ENCODE assay signal across 8 cellular contexts in the genomic region with DNA sequence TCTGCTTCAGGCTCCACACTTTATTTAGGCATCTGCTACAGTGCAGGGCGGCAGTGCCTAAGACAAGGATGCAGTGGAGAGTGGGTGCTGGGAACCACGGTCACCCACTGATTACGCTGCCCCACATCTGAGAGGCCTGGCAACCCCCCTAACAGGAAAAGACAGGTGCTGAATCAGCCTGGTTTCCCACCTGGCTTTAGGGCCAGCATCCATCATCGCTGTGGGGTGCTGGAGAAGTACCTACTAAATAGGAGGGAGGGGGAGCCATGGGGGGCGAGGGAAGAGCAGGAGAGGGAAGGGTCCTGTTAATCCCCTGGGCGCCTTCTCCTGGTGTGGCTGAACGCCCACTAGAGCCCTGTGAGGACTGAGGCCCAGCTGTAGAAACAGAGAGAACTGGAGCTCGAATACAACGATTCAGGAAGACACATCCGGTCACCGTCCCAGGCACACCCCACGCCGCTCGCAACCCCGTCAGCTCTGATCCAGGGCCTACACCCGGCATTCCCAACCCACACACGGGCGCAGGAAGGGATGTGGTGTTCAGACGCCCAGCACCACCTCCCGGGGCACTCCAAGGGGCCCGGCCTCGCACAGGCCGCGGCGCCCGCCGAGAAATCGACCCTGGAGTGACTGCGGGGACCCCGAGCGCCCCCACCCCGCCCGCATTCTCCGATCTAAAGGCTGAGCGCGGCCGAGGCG. TPM values are rescaled to one million over a fixed set of nuclear protein-coding genes. Genes with fewer than 3 reads are reported as not detected.
DNase-seq lines count a peak whose midpoint lies in the region; ATAC-seq and TF ChIP-seq lines count a peak whose summit lies in the region.

No MANE protein-coding gene starts in this region.

- H3K27me3 Mint-ChIP-seq in memory B cell: no peaks in the 10 kb centered on the region

- H2AFZ ChIP-seq in GM23248 (peak overlapping the region; percentile 78), Karpas-422 (ENCODE audit: low read length) (peak overlapping the region; percentile 28; the same call in 1 of the 2 replicates)

- H3F3A ChIP-seq in GM23248 (ENCODE audit: insufficient read depth): peaks cover 13% of the 10 kb centered on the region

- no peaks in the 10 kb centered on the region for H3K9me3 ChIP-seq in GM23248 (ENCODE audit: low read depth)
- no peaks in the 10 kb centered on the region for H3K9me3 ChIP-seq in Karpas-422 (ENCODE audit: low read length)
- H3K9me3 ChIP-seq in duodenal mucosa (ENCODE audit: control insufficient read depth in 1 of 2, low read length in 2 of 2): no peaks in the 10 kb centered on the region

- H3K79me2 ChIP-seq in GM23248 (ENCODE audit: insufficient read depth) (peaks cover 50% of the 10 kb centered on the region), Karpas-422 (ENCODE audit: low read length) (no peaks in the 10 kb centered on the region)

- H3K4me1 ChIP-seq in GM23248 (ENCODE audit: insufficient read depth) (peaks cover 17% of the 10 kb centered on the region), Karpas-422 (ENCODE audit: low read length) (peaks cover 14% of the 10 kb centered on the region), duodenal mucosa (ENCODE audit: control insufficient read depth in 1 of 2, insufficient read depth in 2 of 2, low read length in 2 of 2) (peaks cover 21% of the 10 kb centered on the region in 2 donors)

- H3K27ac Mint-ChIP-seq in memory B cell: peak overlapping the region; percentile 83

- no peak for TF ChIP-seq CTCF in GM10266 (IDR thresholded peaks at IDR 0.05; ENCODE audit: control insufficient read depth, insufficient read depth, low read depth, missing control alignments)
- no peak for TF ChIP-seq CTCF in WI38 (IDR thresholded peaks at IDR 0.05; ENCODE audit: low read depth, low read length)

- H3K9me3 Mint-ChIP-seq in memory B cell: no peaks in the 10 kb centered on the region

- H3K9me2 ChIP-seq in GM23248 (ENCODE audit: insufficient read depth) (no peaks in the 10 kb centered on the region), Karpas-422 (replicated peaks; ENCODE audit: insufficient read depth, low read length) (no peaks in the 10 kb centered on the region)

- H4K20me1 ChIP-seq in GM23248 (ENCODE audit: insufficient read depth): no peaks in the 10 kb centered on the region
- H4K20me1 ChIP-seq in Karpas-422 (ENCODE audit: insufficient read depth, low read depth, low read length): no peaks in the 10 kb centered on the region

- H3K27ac ChIP-seq in GM23248 (peak overlapping the region; percentile 88), Karpas-422 (ENCODE audit: low read length) (no peak overlapping the region), duodenal mucosa (ENCODE audit: low read depth, low read length) (peak overlapping the region; percentile 55)

- peak overlapping the region; percentile 83 for H3K4me3 ChIP-seq in GM23248
- H3K4me3 ChIP-seq in Karpas-422 (ENCODE audit: low read length): peak overlapping the region; percentile 62
- H3K4me3 ChIP-seq in WI38 (ENCODE audit: low read depth, low read length): peak overlapping the region; percentile 68
- H3K4me3 ChIP-seq in duodenal mucosa (ENCODE audit: low read depth in 1 of 2, low read length in 2 of 2): peak overlapping the region; percentile 60 to 70

- H3K4me2 ChIP-seq in GM23248 (ENCODE audit: unreplicated experiment) (peak overlapping the region; percentile 91), Karpas-422 (ENCODE audit: low read depth, low read length, poor library complexity, severe bottlenecking) (peak overlapping the region; percentile 51)

- H3K27me3 ChIP-seq in GM23248 (replicated peaks; ENCODE audit: insufficient read depth) (no peaks in the 10 kb centered on the region), Karpas-422 (ENCODE audit: low read length) (no peaks in the 10 kb centered on the region), duodenal mucosa (ENCODE audit: control insufficient read depth in 1 of 2, insufficient read depth in 2 of 2, low read length in 2 of 2) (no peaks in the 10 kb centered on the region)

- ATAC-seq in memory B cell (ENCODE audit: low read depth): peak; percentile 1

- in situ Hi-C loops in GM23248 (cut with MboI): no loop called here

- H3K9ac ChIP-seq in GM23248: peak overlapping the region; percentile 92
- peak overlapping the region; percentile 69 for H3K9ac ChIP-seq in Karpas-422 (ENCODE audit: low read length)
- peak overlapping the region; percentile 59 to 73 for H3K9ac ChIP-seq in duodenal mucosa (ENCODE audit: low read depth in 1 of 2, low read length in 2 of 2)

- H3K36me3 Mint-ChIP-seq in memory B cell: peaks cover 20% of the 10 kb centered on the region

- DNase-seq in GM10266 (ENCODE audit: extremely low spot score): peak; percentile 24
- DNase-seq in GM23248: peak; percentile 90
- DNase-seq in Karpas-422: peak; percentile 40
- peak; percentile 15 to 34 for DNase-seq in memory B cell (ENCODE audit: low spot score in 2 of 2)
- DNase-seq in stimulated activated CD8-positive, alpha-beta memory T cell treated with anti-CD3 and anti-CD28 coated beads, Interleukin-7, amount 100 ng/mL, for 24 hours (ENCODE audit: low read depth): peak; percentile 17
- DNase-seq in NCI-H2107 (lab: John Stamatoyannopoulos, UW): no peak

- peak overlapping the region; percentile 84 for H3K4me3 Mint-ChIP-seq in memory B cell

- H3K36me3 ChIP-seq in GM23248 (ENCODE audit: low read depth) (peaks cover 31% of the 10 kb centered on the region), Karpas-422 (ENCODE audit: insufficient read depth, low read length) (no peaks in the 10 kb centered on the region), duodenal mucosa (ENCODE audit: control insufficient read depth in 1 of 2, insufficient read depth in 2 of 2, low read length in 2 of 2) (peaks cover 15 to 26% of the 10 kb centered on the region in 2 donors)

- H3K4me1 Mint-ChIP-seq in memory B cell: peaks cover 27% of the 10 kb centered on the region

- WGBS in GM23248 (ENCODE audit: low coverage in 1 of 2, low lambda C conversion rate in 2 of 2, missing lambda C conversion rate in 2 of 2), 2 experiments: 7 to 8% methylated on average over 28 to 36 of the region's 38 CpGs

RNA-seq across cellular contexts. Expression of a gene that starts 0.6 kb away (rescaled TPM):
- total RNA-seq in GM23248 (2014; rRNA removed; shearing (Covaris generic)): 133 and 145 TPM in 2 replicates
- 169 and 170 TPM in 2 replicates for polyA plus RNA-seq in GM23248 (2016; fragmentation: Nextera tagmentation; extraction: Ambion mirVana)
- total RNA-seq in Karpas-422 (2014; rRNA removed; shearing (Covaris generic); ENCODE audit: low replicate concordance): 10.9 and 12.1 TPM in 2 replicates

Comparison
In these comparisons a context has a peak if more than half of its experiments do, and no peak if none do; other contexts are left out.
1. RNA of a gene that starts 0.6 kb away (total RNA-seq): 133 to 145 TPM in GM23248; 10.9 to 12.1 TPM in Karpas-422; every median in the first group is over 10 times any median in the second.
2. Peak in every context shown above with its lines, with median percentiles within 50 percentile points of each other: H3K4me3 ChIP-seq and H3K9ac ChIP-seq.